In the genomic region with DNA sequence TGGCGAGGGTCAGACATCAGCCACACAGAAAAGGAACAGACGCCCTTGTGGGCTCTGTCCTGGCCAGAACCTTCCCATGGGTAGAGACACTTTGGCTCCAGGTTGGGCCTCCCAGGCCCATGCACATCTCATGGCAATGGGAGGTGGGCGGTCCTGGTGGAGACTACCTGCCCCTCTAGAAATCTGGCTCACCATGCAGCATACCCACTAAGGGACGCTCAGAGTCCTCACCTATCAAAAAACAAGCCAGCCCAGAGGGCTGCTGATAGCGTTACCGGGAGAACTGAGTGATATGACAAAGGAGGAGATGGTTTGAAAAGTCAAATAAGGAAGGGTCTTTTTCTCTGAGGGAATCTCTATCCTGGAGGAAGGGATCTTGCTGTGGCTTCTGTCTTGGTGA, we compare ENCODE assay signal across 12 cellular contexts.
"Had no signal": no experiment of that assay in that cellular context is flagged by ENCODE, and none has a peak within 500 bp of the region (broad histone marks: within the 10 kb centered on the region; RNA-seq: fewer than 3 reads in every experiment).

No MANE protein-coding gene starts in this region.

- H3K4me3 ChIP-seq: body of pancreas, lower lobe of right lung, sigmoid colon, transverse colon had no signal

- H3K27ac Mint-ChIP-seq: activated CD8-positive, alpha-beta T cell treated with anti-CD3 and anti-CD28 coated beads, Interleukin-2, amount 10 ng/mL, durations not matched to agents 7 days and 5 days; activated naive CD4-positive, alpha-beta T cell treated with anti-CD3 and anti-CD28 coated beads, Interleukin-2, amount 10 ng/mL, durations not matched to agents 7 days and 5 days; activated T-helper 1 cell treated with anti-CD3 and anti-CD28 coated beads, Interleukin-12 subunit alpha, Interleukin-12 subunit beta, Interleukin-2, Interleukin-4 antibody, amounts not matched to agents 30 ng/mL and 10 ng/mL and 1 ng/mL, durations not matched to agents 14 hours and 24 hours and 36 hours; mesothelial cell of epicardium had no signal

- H3K36me3 ChIP-seq: lower lobe of right lung, sigmoid colon, transverse colon had no signal

- H3K9me3 ChIP-seq: body of pancreas, lower lobe of right lung, sigmoid colon, transverse colon had no signal

- H3K27me3 ChIP-seq: body of pancreas, sigmoid colon, transverse colon had no signal

- DNase-seq: activated CD8-positive, alpha-beta T cell treated with anti-CD3 and anti-CD28 coated beads, Interleukin-2, amount 10 ng/mL, durations not matched to agents 7 days and 5 days; activated naive CD4-positive, alpha-beta T cell treated with anti-CD3 and anti-CD28 coated beads, Interleukin-2, amount 10 ng/mL, durations not matched to agents 7 days and 5 days; body of pancreas; dermis blood vessel endothelial cell; lower lobe of right lung; sigmoid colon; stimulated activated CD4-positive, alpha-beta T cell treated with anti-CD3 and anti-CD28 coated beads, Interleukin-2, amount 100 ng/mL, for 24 hours; stimulated activated naive CD4-positive, alpha-beta T cell; transverse colon had no signal

- ATAC-seq: activated CD8-positive, alpha-beta T cell treated with anti-CD3 and anti-CD28 coated beads, Interleukin-2, amount 10 ng/mL, durations not matched to agents 7 days and 5 days; body of pancreas; lower lobe of right lung had no signal

- H3K9me3 Mint-ChIP-seq: activated naive CD4-positive, alpha-beta T cell treated with anti-CD3 and anti-CD28 coated beads, Interleukin-2, amount 10 ng/mL, durations not matched to agents 7 days and 5 days; activated T-helper 1 cell treated with anti-CD3 and anti-CD28 coated beads, Interleukin-12 subunit alpha, Interleukin-12 subunit beta, Interleukin-2, Interleukin-4 antibody, amounts not matched to agents 30 ng/mL and 10 ng/mL and 1 ng/mL, durations not matched to agents 14 hours and 24 hours and 36 hours; mesothelial cell of epicardium; neural crest cell had no signal

- H3K4me1 Mint-ChIP-seq: activated naive CD4-positive, alpha-beta T cell treated with anti-CD3 and anti-CD28 coated beads, Interleukin-2, amount 10 ng/mL, durations not matched to agents 7 days and 5 days; neural crest cell had no signal

- H3K4me3 Mint-ChIP-seq: activated CD8-positive, alpha-beta T cell treated with anti-CD3 and anti-CD28 coated beads, Interleukin-2, amount 10 ng/mL, durations not matched to agents 7 days and 5 days; activated naive CD4-positive, alpha-beta T cell treated with anti-CD3 and anti-CD28 coated beads, Interleukin-2, amount 10 ng/mL, durations not matched to agents 7 days and 5 days; activated T-helper 1 cell treated with anti-CD3 and anti-CD28 coated beads, Interleukin-12 subunit alpha, Interleukin-12 subunit beta, Interleukin-2, Interleukin-4 antibody, amounts not matched to agents 30 ng/mL and 10 ng/mL and 1 ng/mL, durations not matched to agents 14 hours and 24 hours and 36 hours; mesothelial cell of epicardium; neural crest cell had no signal

- H3K4me1 ChIP-seq: body of pancreas, lower lobe of right lung, transverse colon had no signal

- H3K36me3 Mint-ChIP-seq: activated naive CD4-positive, alpha-beta T cell treated with anti-CD3 and anti-CD28 coated beads, Interleukin-2, amount 10 ng/mL, durations not matched to agents 7 days and 5 days; mesothelial cell of epicardium had no signal

- H3K27ac ChIP-seq: body of pancreas, lower lobe of right lung, sigmoid colon, transverse colon had no signal
